ENCODE assay signal across 8 cellular contexts in genomic region chr2:110157153-110157793, GRCh38. TPM values are rescaled to one million over a fixed set of nuclear protein-coding genes. Genes with fewer than 3 reads are reported as not detected.
DNase-seq lines count a peak whose midpoint lies in the region; ATAC-seq, FAIRE-seq and TF ChIP-seq lines count a peak whose summit lies in the region.

No MANE protein-coding gene starts in this region.

- no peaks in the 10 kb centered on the region for H3K4me1 ChIP-seq in mucosa of descending colon (ENCODE audit: low read depth)

- H3K9me3 ChIP-seq in mucosa of descending colon, result no peaks in the 10 kb centered on the region

- intact Hi-C loops in mucosa of descending colon (cut with DNase I, micrococcal nuclease), result no loop called here

- H3K4me3 ChIP-seq in epithelial cell of esophagus (ENCODE audit: low read length), result no peak overlapping the region
- no peak overlapping the region for H3K4me3 ChIP-seq in mucosa of descending colon

- DNase-seq in D721Med (ENCODE audit: insufficient read length, low spot score), result no peak
- DNase-seq in LHCN-M2 (ENCODE audit: low read depth), result peak; percentile 65
- peak; percentile 7 for DNase-seq in SK-N-DZ (ENCODE audit: low spot score)
- peak; percentile 79 for DNase-seq in epithelial cell of esophagus (ENCODE audit: low read depth)
- peak in 1 of 3 donors; percentile 48 for DNase-seq in mucosa of descending colon
- DNase-seq in activated CD8-positive, alpha-beta memory T cell treated with anti-CD3 and anti-CD28 coated beads, Interleukin-2, amount 50 U/mL, for 48 hours, result no peak

- TF ChIP-seq CTCF in D721Med (IDR thresholded peaks at IDR 0.05; ENCODE audit: insufficient read depth, missing control alignments) (peak; percentile 66), epithelial cell of esophagus (IDR thresholded peaks at IDR 0.05; ENCODE audit: insufficient read depth, low read depth, low read length, missing control alignments) (peak; percentile 96), mucosa of descending colon (IDR thresholded peaks at IDR 0.05) (peak; percentile 55)

- H3K36me3 ChIP-seq in mucosa of descending colon (ENCODE audit: low read depth), result no peaks in the 10 kb centered on the region

- peak; percentile 66 for ATAC-seq in GM19395 (IDR thresholded peaks at IDR 0.05; ENCODE audit: unreplicated experiment)
- peak; percentile 84 for ATAC-seq in mucosa of descending colon
- no peak for ATAC-seq in HG03571 (IDR thresholded peaks at IDR 0.05; ENCODE audit: unreplicated experiment)

- no peak for FAIRE-seq in D721Med (lab: Jason Lieb, UNC)

RNA-seq across cellular contexts. Expression of gene MALL, which starts 41.7 kb away (rescaled TPM):
- total RNA-seq in LHCN-M2 (2014; rRNA removed) (0.19 TPM in 1 of 2 replicates, not detected in the other), mucosa of descending colon (100 to 1,000 TPM; 170 to 672 (median 264) TPM)
- not detected for polyA plus RNA-seq in LHCN-M2 (2012)
- not detected in 2 replicates for polyA plus RNA-seq in SK-N-DZ (2014; cell fraction: cytosol; rRNA removed)
- 0.15 TPM in 1 of 2 replicates, not detected in the other for polyA plus RNA-seq in SK-N-DZ (2014; cell fraction: nucleus; rRNA removed)

RNA-seq across cellular contexts. Expression of gene NPHP1, which starts 47.5 kb away (rescaled TPM):
- total RNA-seq in LHCN-M2 (2014; rRNA removed), result 3.6 and 4.8 TPM in 2 replicates
- 3.5 TPM for polyA plus RNA-seq in LHCN-M2 (2012)
- 0.48 and 0.58 TPM in 2 replicates for polyA plus RNA-seq in SK-N-DZ (2014; cell fraction: cytosol; rRNA removed)
- 1.7 and 3.1 TPM in 2 replicates for polyA plus RNA-seq in SK-N-DZ (2014; cell fraction: nucleus; rRNA removed)
- total RNA-seq in mucosa of descending colon, result 1 to 10 TPM; 1.1 to 6.4 (median 1.5) TPM

RNA-seq across cellular contexts. Expression of gene MTLN, which starts 55.1 kb away (rescaled TPM):
- 71.5 and 107 TPM in 2 replicates for total RNA-seq in LHCN-M2 (2014; rRNA removed)
- 112 TPM for polyA plus RNA-seq in LHCN-M2 (2012)
- 51.0 and 64.5 TPM in 2 replicates for polyA plus RNA-seq in SK-N-DZ (2014; cell fraction: cytosol; rRNA removed)
- 41.5 and 44.2 TPM in 2 replicates for polyA plus RNA-seq in SK-N-DZ (2014; cell fraction: nucleus; rRNA removed)
- total RNA-seq in mucosa of descending colon, result 10 to 100 TPM; 43.0 to 72.0 (median 49.8) TPM

Comparison
In these comparisons a context has a peak if more than half of its experiments do, and no peak if none do; other contexts are left out.
1. DNase-seq: peak in LHCN-M2 (single experiment), SK-N-DZ (single experiment) and epithelial cell of esophagus (single experiment); none in D721Med (single experiment) and activated CD8-positive, alpha-beta memory T cell treated with anti-CD3 and anti-CD28 coated beads, Interleukin-2, amount 50 U/mL, for 48 hours (single experiment).
2. RNA of gene MALL, which starts 41.7 kb away (total RNA-seq): 170 to 672 TPM in mucosa of descending colon; 0.19 TPM in LHCN-M2; every median in the first group is over 100 times any median in the second.
3. Peak in every context shown above with its lines, with median percentiles within 50 percentile points of each other: CTCF ChIP-seq.